ENCODE assay signal across 25 cellular contexts in genomic region chr13:23868521-23868920, GRCh38. TPM values are rescaled to one million over a fixed set of nuclear protein-coding genes. Genes with fewer than 3 reads are reported as not detected.
DNase-seq lines count a peak whose midpoint lies in the region; ATAC-seq, FAIRE-seq and TF ChIP-seq lines count a peak whose summit lies in the region.
"Had no signal": no experiment of that assay in that cellular context is flagged by ENCODE, and none has a peak within 500 bp of the region (broad histone marks: within the 10 kb centered on the region; RNA-seq: fewer than 3 reads in every experiment).

No MANE protein-coding gene starts in this region.

- DNase-seq in MCF 10A (ENCODE audit: unreplicated experiment) (peak; percentile 75), breast epithelium (ENCODE audit: low spot score in 2 of 2) (no peak), astrocyte (ENCODE audit: low read depth) (peak; percentile 75), foreskin fibroblast (peak; percentile 38 to 65), coronary artery (ENCODE audit: low spot score) (no peak), Right ventricle myocardium superior (no peak)
- no peak for DNase-seq in central memory CD4-positive, alpha-beta T cell
- DNase-seq: 8988T; activated naive CD8-positive, alpha-beta T cell treated with anti-CD3 and anti-CD28 coated beads, Interleukin-2, amount 50 U/mL, for 24 hours; CD8-positive, alpha-beta memory T cell; glutamatergic neuron; MV-4-11; NCI-H2029 treated with DMSO at 0.1 percent for 48 hours; SJCRH30; stimulated activated CD4-positive, alpha-beta T cell treated with anti-CD3 and anti-CD28 coated beads, Interleukin-15, amount 100 ng/mL, for 24 hours; stimulated activated naive CD4-positive, alpha-beta T cell; trophoblast cell had no signal

- no peaks in the 10 kb centered on the region for H4K20me1 ChIP-seq in astrocyte (ENCODE audit: insufficient read depth, low read length)

- FAIRE-seq in astrocyte (lab: Jason Lieb, UNC) = no peak
- FAIRE-seq: HepG2 had no signal

- H3K9me3 Mint-ChIP-seq in MCF 10A (ENCODE audit: unreplicated experiment) = no peaks in the 10 kb centered on the region
- no peaks in the 10 kb centered on the region for H3K9me3 Mint-ChIP-seq in astrocyte (ENCODE audit: unreplicated experiment)
- H3K9me3 Mint-ChIP-seq: activated naive CD8-positive, alpha-beta T cell treated with anti-CD3 and anti-CD28 coated beads, Interleukin-2, amount 50 U/mL, for 24 hours; activated T-helper 17 cell treated with anti-CD3 and anti-CD28 coated beads, Interleukin-2, amount 50 U/mL, for 72 hours; CD8-positive, alpha-beta memory T cell; neural crest cell had no signal

- H3K9ac ChIP-seq in astrocyte (ENCODE audit: low read length) = no peak overlapping the region

- ATAC-seq in GM18502 (IDR thresholded peaks at IDR 0.05; ENCODE audit: poor library complexity, unreplicated experiment) = no peak
- no peak for ATAC-seq in Right ventricle myocardium superior (ENCODE audit: poor library complexity)
- ATAC-seq: activated CD4-positive, CD25-positive, alpha-beta regulatory T cell treated with anti-CD3 and anti-CD28 coated beads, Interleukin-2, amount 50 U/mL, for 24 hours; activated naive CD8-positive, alpha-beta T cell treated with anti-CD3 and anti-CD28 coated beads, Interleukin-2, amount 50 U/mL, for 24 hours; activated T-helper 17 cell treated with anti-CD3 and anti-CD28 coated beads, Interleukin-2, amount 50 U/mL, for 72 hours; HepG2 had no signal

- no peak overlapping the region for H2AFZ ChIP-seq in astrocyte (ENCODE audit: low read depth, low read length)

- H3K9me3 ChIP-seq in breast epithelium (no peaks in the 10 kb centered on the region), astrocyte (ENCODE audit: insufficient read depth, low read depth, low read length) (no peaks in the 10 kb centered on the region)
- H3K9me3 ChIP-seq: SJCRH30 had no signal

- H3K4me1 ChIP-seq in breast epithelium (no peaks in the 10 kb centered on the region), astrocyte (ENCODE audit: insufficient read depth, low read length) (peaks cover 13% of the 10 kb centered on the region)

- H3K27ac Mint-ChIP-seq in MCF 10A (ENCODE audit: low read depth, unreplicated experiment) = no peak overlapping the region
- H3K27ac Mint-ChIP-seq in astrocyte (ENCODE audit: unreplicated experiment) = no peak overlapping the region
- H3K27ac Mint-ChIP-seq: activated naive CD8-positive, alpha-beta T cell treated with anti-CD3 and anti-CD28 coated beads, Interleukin-2, amount 50 U/mL, for 24 hours; activated T-helper 17 cell treated with anti-CD3 and anti-CD28 coated beads, Interleukin-2, amount 50 U/mL, for 72 hours; CD8-positive, alpha-beta memory T cell had no signal

- no peak for TF ChIP-seq POLR2A in breast epithelium (IDR thresholded peaks at IDR 0.05)

- H3K4me3 ChIP-seq in breast epithelium (no peak overlapping the region), astrocyte (ENCODE audit: insufficient read depth, low read depth, low read length) (no peak overlapping the region), foreskin fibroblast (ENCODE audit: low read depth in 1 of 2, low read length in 2 of 2) (no peak overlapping the region), coronary artery (no peak overlapping the region)
- H3K4me3 ChIP-seq: SJCRH30 had no signal

- no peaks in the 10 kb centered on the region for H3K79me2 ChIP-seq in astrocyte (ENCODE audit: insufficient read depth, low read length)

- CTCF ChIA-PET in MCF 10A (lab: Yijun Ruan, JAX) = interaction anchor here (0.5 to 2.1 kb wide), 8 partner anchors 21 to 842 kb away, joined by 3 to 12 read pairs (median 3); partner anchors contain the start of gene MIPEP

- POLR2A ChIA-PET in MCF 10A (lab: Yijun Ruan, JAX) = interaction anchor here (0.7 to 2.5 kb wide), 6 partner anchors 11 to 403 kb away, joined by 3 to 20 read pairs (median 5); partner anchors contain the start of gene MIPEP

- intact Hi-C loops in MCF 10A (cut with micrococcal nuclease) = no loop called here
- intact Hi-C loops in breast epithelium (cut with DNase I; ENCODE audit: low total_unique reads) = no loop called here
- intact Hi-C loops in Right ventricle myocardium superior (cut with DNase I) = no loop called here

- H3K36me3 ChIP-seq in breast epithelium = no peaks in the 10 kb centered on the region
- H3K36me3 ChIP-seq in astrocyte (ENCODE audit: insufficient read depth, low read length) = peaks cover 6% of the 10 kb centered on the region
- H3K36me3 ChIP-seq: SJCRH30 had no signal

- H3K27ac ChIP-seq in breast epithelium (no peak overlapping the region), astrocyte (ENCODE audit: low read depth, low read length) (peak overlapping the region; percentile 39), coronary artery (no peak overlapping the region)
- H3K27ac ChIP-seq: SJCRH30 had no signal

- H3K4me2 ChIP-seq in astrocyte (ENCODE audit: low read length) = no peak overlapping the region

- no peaks in the 10 kb centered on the region for H3K27me3 ChIP-seq in breast epithelium
- H3K27me3 ChIP-seq in astrocyte (ENCODE audit: insufficient read depth, low read length) = no peaks in the 10 kb centered on the region
- H3K27me3 ChIP-seq: SJCRH30 had no signal

- H3K4me1 Mint-ChIP-seq in MCF 10A (ENCODE audit: insufficient read depth, unreplicated experiment) (no peaks in the 10 kb centered on the region), astrocyte (ENCODE audit: low read depth, unreplicated experiment) (no peaks in the 10 kb centered on the region)
- H3K4me1 Mint-ChIP-seq: CD8-positive, alpha-beta memory T cell; neural crest cell had no signal

- H3K36me3 Mint-ChIP-seq in MCF 10A (ENCODE audit: insufficient read depth, unreplicated experiment) (peaks cover 8% of the 10 kb centered on the region), astrocyte (ENCODE audit: low read depth, unreplicated experiment) (peaks cover 2% of the 10 kb centered on the region)

- no peak overlapping the region for H3K4me3 Mint-ChIP-seq in MCF 10A (ENCODE audit: unreplicated experiment)
- no peak overlapping the region for H3K4me3 Mint-ChIP-seq in astrocyte (ENCODE audit: unreplicated experiment)
- H3K4me3 Mint-ChIP-seq: activated naive CD8-positive, alpha-beta T cell treated with anti-CD3 and anti-CD28 coated beads, Interleukin-2, amount 50 U/mL, for 24 hours; activated T-helper 17 cell treated with anti-CD3 and anti-CD28 coated beads, Interleukin-2, amount 50 U/mL, for 72 hours; CD8-positive, alpha-beta memory T cell; neural crest cell had no signal

- TF ChIP-seq CTCF in MCF 10A (IDR thresholded peaks at IDR 0.05; ENCODE audit: unreplicated experiment) (no peak), breast epithelium (IDR thresholded peaks at IDR 0.05) (no peak), astrocyte (IDR thresholded peaks at IDR 0.05; ENCODE audit: insufficient read depth, low read depth, low read length) (no peak), foreskin fibroblast (IDR thresholded peaks at IDR 0.05; ENCODE audit: low read depth, low read length) (no peak), coronary artery (IDR thresholded peaks at IDR 0.05) (no peak)

- BruUV-seq in MCF 10A (replicated peaks; lab: Mats Ljungman, UMichigan) = no TSS peak

- H3K27me3 Mint-ChIP-seq in MCF 10A (ENCODE audit: insufficient read depth, unreplicated experiment) = no peaks in the 10 kb centered on the region
- no peaks in the 10 kb centered on the region for H3K27me3 Mint-ChIP-seq in astrocyte (ENCODE audit: low read depth, unreplicated experiment)
- H3K27me3 Mint-ChIP-seq: activated naive CD8-positive, alpha-beta T cell treated with anti-CD3 and anti-CD28 coated beads, Interleukin-2, amount 50 U/mL, for 24 hours; activated T-helper 17 cell treated with anti-CD3 and anti-CD28 coated beads, Interleukin-2, amount 50 U/mL, for 72 hours; CD8-positive, alpha-beta memory T cell had no signal

RNA-seq across cellular contexts. Expression of gene MIPEP, which starts 20.7 kb away (rescaled TPM):
- 19.1 and 24.7 TPM in 2 replicates for total RNA-seq in MCF 10A (2022)
- total RNA-seq in breast epithelium = 10 to 100 TPM; 11.0 to 23.0 (median 20.0) TPM
- 13.0 and 18.6 TPM in 2 replicates for total RNA-seq in astrocyte
- total RNA-seq in Right ventricle myocardium superior = 45.1 TPM

RNA-seq across cellular contexts. Expression of gene C1QTNF9B, which starts 28.8 kb away (rescaled TPM):
- total RNA-seq in MCF 10A (2022) (not detected in 2 replicates), breast epithelium (under 1 TPM in 1 of 3 donors, not detected in 2; 0.32 TPM), astrocyte (not detected in 2 replicates), Right ventricle myocardium superior (1.9 TPM)
- total RNA-seq: activated T-helper 17 cell treated with anti-CD3 and anti-CD28 coated beads, Interleukin-2, amount 50 U/mL, for 72 hours; CD8-positive, alpha-beta memory T cell; cerebellum; HepG2; NCI-H460; neural crest cell; SJCRH30; T-helper 2 cell treated with Interferon-gamma antibody and Interleukin-4, amounts not matched to agents 100 ng/mL and 5 ng/mL, for 36 hours had no signal

Comparison
In these comparisons a context has a peak if more than half of its experiments do, and no peak if none do; other contexts are left out.
1. DNase-seq: peak in MCF 10A (single experiment), astrocyte (single experiment) and foreskin fibroblast (2 of 2); none in breast epithelium (0 of 2), central memory CD4-positive, alpha-beta T cell (single experiment), coronary artery (single experiment) and Right ventricle myocardium superior (single experiment).